In the genomic region with DNA sequence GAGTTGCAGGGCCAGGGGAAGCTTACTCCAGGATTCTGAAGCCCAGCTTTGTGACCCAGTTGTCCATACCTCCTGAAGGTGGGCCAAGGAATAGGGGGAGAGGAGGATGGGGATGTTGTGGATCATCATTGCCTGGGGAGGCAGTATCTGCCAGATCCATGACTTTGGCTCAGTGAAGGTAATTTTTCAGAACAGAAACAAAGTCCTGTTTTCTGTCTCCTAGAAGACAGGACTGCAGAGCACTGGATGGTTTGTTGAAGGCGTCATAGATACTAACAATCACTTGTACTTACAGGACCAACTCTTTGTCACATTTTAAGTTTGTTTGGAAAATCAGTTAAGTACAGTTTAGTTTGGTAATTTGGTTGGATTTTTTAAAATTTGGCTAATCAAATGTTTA, we compare ENCODE assay signal across 19 cellular contexts. TPM values are rescaled to one million over a fixed set of nuclear protein-coding genes. Genes with fewer than 3 reads are reported as not detected.
DNase-seq lines count a peak whose midpoint lies in the region; ATAC-seq, FAIRE-seq and TF ChIP-seq lines count a peak whose summit lies in the region.
"Had no signal": no experiment of that assay in that cellular context is flagged by ENCODE, and none has a peak within 500 bp of the region (broad histone marks: within the 10 kb centered on the region; RNA-seq: fewer than 3 reads in every experiment).

No MANE protein-coding gene starts in this region.

- in situ Hi-C loops in Panc1 (cut with HindIII; ENCODE audit: low pct_unique_long_range_greater_than_20kb, low sequenced_read_pairs): no loop called here

- H3K9ac ChIP-seq in smooth muscle cell (ENCODE audit: low read depth): no peak overlapping the region
- H3K9ac ChIP-seq: BLaER1 treated with 17β-estradiol and CSF1 and Interleukin-3, amounts not matched to agents 10 nM and 100 nM had no signal

- 73% methylated on average over 1 of the region's 1 CpG for WGBS in smooth muscle cell (ENCODE audit: low lambda C conversion rate)

- no peaks in the 10 kb centered on the region for H3K27me3 ChIP-seq in Panc1 (ENCODE audit: control insufficient read depth, insufficient read depth, low read length)
- no peaks in the 10 kb centered on the region for H3K27me3 ChIP-seq in smooth muscle cell (ENCODE audit: low read depth)
- no peaks in the 10 kb centered on the region for H3K27me3 ChIP-seq in vagina
- H3K27me3 ChIP-seq: BLaER1 treated with 17β-estradiol and CSF1 and Interleukin-3, amounts not matched to agents 10 nM and 100 nM; MG63 had no signal

- no peak for DNase-seq in H54 (ENCODE audit: insufficient read length, low spot score)
- DNase-seq in Panc1 (ENCODE audit: low read depth, low spot score): no peak
- DNase-seq in islet precursor cell: peak; percentile 56
- DNase-seq in smooth muscle cell (lab: John Stamatoyannopoulos, UW; ENCODE audit: unreplicated experiment): no peak
- no peak for DNase-seq in vagina (ENCODE audit: extremely low spot score in 2 of 2)
- DNase-seq in NCI-H82 treated with DMSO at 0.1 percent for 48 hours (lab: John Stamatoyannopoulos, UW; ENCODE audit: unreplicated experiment): no peak
- DNase-seq: CD8-positive, alpha-beta memory T cell; H7; MG63; NCI-H1417; NCI-H1694 treated with DMSO at 0.1 percent for 48 hours; NCI-H2081 treated with DMSO at 0.1 percent for 48 hours; NCI-H510A; SIG-M5 had no signal

- H3K36me3 ChIP-seq in Panc1 (ENCODE audit: control insufficient read depth, insufficient read depth, low read length) (no peaks in the 10 kb centered on the region), smooth muscle cell (ENCODE audit: low read depth) (no peaks in the 10 kb centered on the region), vagina (no peaks in the 10 kb centered on the region)
- H3K36me3 ChIP-seq: MG63 had no signal

- H3K4me2 ChIP-seq in smooth muscle cell: no peak overlapping the region
- H3K4me2 ChIP-seq: BLaER1 treated with 17β-estradiol and CSF1 and Interleukin-3, amounts not matched to agents 10 nM and 100 nM had no signal

- H3K9me3 ChIP-seq in Panc1 (ENCODE audit: control insufficient read depth, insufficient read depth, low read depth, low read length): no peaks in the 10 kb centered on the region
- no peaks in the 10 kb centered on the region for H3K9me3 ChIP-seq in smooth muscle cell (replicated peaks; ENCODE audit: low read depth)
- H3K9me3 ChIP-seq in vagina: no peaks in the 10 kb centered on the region
- H3K9me3 ChIP-seq: BLaER1 treated with 17β-estradiol and CSF1 and Interleukin-3, amounts not matched to agents 10 nM and 100 nM; MG63 had no signal

- H3K4me3 ChIP-seq in Panc1 (ENCODE audit: low read depth in 2 of 2, low read length in 2 of 2): no peak overlapping the region
- H3K4me3 ChIP-seq in smooth muscle cell: no peak overlapping the region
- H3K4me3 ChIP-seq in vagina: no peak overlapping the region
- H3K4me3 ChIP-seq: BLaER1 treated with 17β-estradiol and CSF1 and Interleukin-3, amounts not matched to agents 10 nM and 100 nM; K562; MG63 had no signal

- peaks cover 95% of the 10 kb centered on the region for H3K79me2 ChIP-seq in smooth muscle cell (ENCODE audit: low read depth)

- no TSS peak for BruUV-seq in Panc1 (replicated peaks; lab: Mats Ljungman, UMichigan)

- no peak for TF ChIP-seq POLR2A in H54 (IDR thresholded peaks at IDR 0.05; ENCODE audit: low read depth, low read length)
- TF ChIP-seq POLR2A in vagina (IDR thresholded peaks at IDR 0.05): no peak

- TF ChIP-seq CTCF in Panc1 (IDR thresholded peaks at IDR 0.05) (no peak), smooth muscle cell (IDR thresholded peaks at IDR 0.05; ENCODE audit: borderline replicate concordance, insufficient read depth, poor library complexity, severe bottlenecking) (no peak), vagina (IDR thresholded peaks at IDR 0.05) (no peak)

- peaks cover 46% of the 10 kb centered on the region for H3K4me1 ChIP-seq in Panc1 (ENCODE audit: control insufficient read depth, insufficient read depth, low read length)
- H3K4me1 ChIP-seq in smooth muscle cell (ENCODE audit: low read depth): peaks cover 3% of the 10 kb centered on the region
- peaks cover 15% of the 10 kb centered on the region for H3K4me1 ChIP-seq in vagina

- peak overlapping the region; percentile 71; the same call in 1 of the 2 replicates for H3K27ac ChIP-seq in Panc1 (ENCODE audit: low read length)
- H3K27ac ChIP-seq in smooth muscle cell (ENCODE audit: low read depth): peak overlapping the region; percentile 56
- H3K27ac ChIP-seq in vagina: no peak overlapping the region
- H3K27ac ChIP-seq: BLaER1 treated with 17β-estradiol and CSF1 and Interleukin-3, amounts not matched to agents 10 nM and 100 nM had no signal

- intact Hi-C loops in Panc1 (cut with micrococcal nuclease; ENCODE audit: unreplicated experiment): no loop called here
- intact Hi-C loops in vagina (cut with DNase I): no loop called here

- no peaks in the 10 kb centered on the region for H3F3A ChIP-seq in smooth muscle cell (ENCODE audit: low read depth)

- ATAC-seq in Panc1: peak; percentile 8; the same call in 1 of the 2 replicates
- no peak for ATAC-seq in GM19452 (IDR thresholded peaks at IDR 0.05; ENCODE audit: unreplicated experiment)
- ATAC-seq: K562 had no signal

- POLR2A ChIA-PET in Panc1 (lab: Charles Lee): no interaction called here

- no peak overlapping the region for H2AFZ ChIP-seq in smooth muscle cell (ENCODE audit: low read depth)

- CTCF ChIA-PET in Panc1 (lab: Charles Lee): no interaction called here

- FAIRE-seq in H54 (lab: Jason Lieb, UNC): peak; percentile 66
- FAIRE-seq: G401.6, GM18507 had no signal

- peaks cover 61% of the 10 kb centered on the region for H4K20me1 ChIP-seq in smooth muscle cell (ENCODE audit: low read depth)

RNA-seq across cellular contexts. Expression of a gene that starts 38.4 kb away (rescaled TPM):
- total RNA-seq in Panc1 (2021; ENCODE audit: unreplicated experiment) (120 TPM), smooth muscle cell (106 and 115 TPM in 2 replicates), vagina (48.4 TPM)
- polyA plus RNA-seq in Panc1 (2012; ENCODE audit: insufficient read length): 63.7 TPM
- 44.8 and 60.3 TPM in 2 replicates for polyA plus RNA-seq in smooth muscle cell
